ENCODE assay signal across 19 cellular contexts in genomic region chr13:104327217-104327616, GRCh38.
DNase-seq lines count a peak whose midpoint lies in the region; ATAC-seq and TF ChIP-seq lines count a peak whose summit lies in the region.
"Had no signal": no experiment of that assay in that cellular context is flagged by ENCODE, and none has a peak within 500 bp of the region (broad histone marks: within the 10 kb centered on the region; RNA-seq: fewer than 3 reads in every experiment).

No MANE protein-coding gene starts in this region.

- H3K4me1 ChIP-seq in heart left ventricle, result peaks cover 0 to 6% (median 0%) of the 10 kb centered on the region in 12 donors
- peaks cover 3% of the 10 kb centered on the region for H3K4me1 ChIP-seq in adipocyte (ENCODE audit: control insufficient read depth, insufficient read depth, low read length)
- H3K4me1 ChIP-seq in foreskin keratinocyte, result peaks cover 6% of the 10 kb centered on the region
- H3K4me1 ChIP-seq in SJCRH30, result peaks cover 3% of the 10 kb centered on the region; the same call in 1 of the 2 replicates
- H3K4me1 ChIP-seq: A549 had no signal

- TF ChIP-seq CTCF in heart left ventricle (IDR thresholded peaks at IDR 0.05), result no peak
- no peak for TF ChIP-seq CTCF in foreskin keratinocyte (conservative IDR thresholded peaks at IDR 0.05)
- TF ChIP-seq CTCF in retinal pigment epithelial cell (conservative IDR thresholded peaks at IDR 0.05; ENCODE audit: low read depth, low read length), result no peak

- H3K27me3 ChIP-seq in heart left ventricle (no peaks in the 10 kb centered on the region), adipocyte (replicated peaks; ENCODE audit: control insufficient read depth, insufficient read depth, low read length) (no peaks in the 10 kb centered on the region), foreskin keratinocyte (no peaks in the 10 kb centered on the region), SJCRH30 (no peaks in the 10 kb centered on the region)

- no peak overlapping the region for H3K9ac ChIP-seq in adipocyte (ENCODE audit: low read length)

- H3K4me3 ChIP-seq in heart left ventricle (no peak overlapping the region), adipocyte (ENCODE audit: low read length) (no peak overlapping the region), retinal pigment epithelial cell (ENCODE audit: low read length) (no peak overlapping the region), SJCRH30 (no peak overlapping the region)
- H3K4me3 ChIP-seq: A549, PC-9 had no signal

- TF ChIP-seq POLR2A in heart left ventricle (IDR thresholded peaks at IDR 0.05), result no peak

- H3K27ac ChIP-seq in heart left ventricle, result no peak overlapping the region
- no peak overlapping the region for H3K27ac ChIP-seq in foreskin keratinocyte
- no peak overlapping the region for H3K27ac ChIP-seq in SJCRH30
- H3K27ac ChIP-seq: A549, HL-60, PC-9 had no signal

- no peak for DNase-seq in heart left ventricle
- no peak for DNase-seq in cardiac septum (ENCODE audit: low spot score)
- DNase-seq in adipocyte (ENCODE audit: low read depth), result peak; percentile 21
- peak; percentile 8 to 40 for DNase-seq in foreskin keratinocyte
- DNase-seq in retinal pigment epithelial cell (ENCODE audit: low read depth), result peak; percentile 23
- DNase-seq in activated gamma-delta T cell treated with Interleukin-2 at 50 U/mL for 16 hours, result no peak
- DNase-seq in stimulated activated CD8-positive, alpha-beta memory T cell treated with anti-CD3 and anti-CD28 coated beads, Interleukin-4, amount 100 ng/mL, for 48 hours, result no peak
- no peak for DNase-seq in SJCRH30
- DNase-seq: CD4-positive, alpha-beta T cell; DMS153; GF-D8; H7; IMR-90; NCI-H1417 treated with DMSO at 0.1 percent for 48 hours; NCI-H2029; NCI-H2171; PC-9 had no signal

- H3K36me3 ChIP-seq in heart left ventricle (no peaks in the 10 kb centered on the region), adipocyte (ENCODE audit: control insufficient read depth, insufficient read depth, low read length, severe bottlenecking) (no peaks in the 10 kb centered on the region), SJCRH30 (no peaks in the 10 kb centered on the region)

- ATAC-seq in heart left ventricle (peak; percentile 64 to 86 (median 80)), foreskin keratinocyte (peak; percentile 79)
- ATAC-seq: A549 had no signal

- intact Hi-C loops in heart left ventricle (cut with DNase I) (no loop called here), cardiac septum (cut with DNase I) (no loop called here)

- H3K9me3 ChIP-seq in heart left ventricle, result peaks cover 0 to 22% (median 6%) of the 10 kb centered on the region in 12 donors
- H3K9me3 ChIP-seq in adipocyte (ENCODE audit: control insufficient read depth, low read length), result no peaks in the 10 kb centered on the region
- H3K9me3 ChIP-seq in SJCRH30 (replicated peaks), result no peaks in the 10 kb centered on the region
- H3K9me3 ChIP-seq: A549 had no signal

Comparison
In these comparisons a context has a peak if more than half of its experiments do, and no peak if none do; other contexts are left out.
1. DNase-seq: peak in adipocyte (single experiment), foreskin keratinocyte (2 of 2) and retinal pigment epithelial cell (single experiment); none in heart left ventricle (0 of 5), cardiac septum (single experiment), activated gamma-delta T cell treated with Interleukin-2 at 50 U/mL for 16 hours (single experiment), stimulated activated CD8-positive, alpha-beta memory T cell treated with anti-CD3 and anti-CD28 coated beads, Interleukin-4, amount 100 ng/mL, for 48 hours (single experiment) and SJCRH30 (0 of 2).